16 cellular contexts compared by ENCODE assay signal in genomic region chrX:129545408-129545807, GRCh38. TPM values are rescaled to one million over a fixed set of nuclear protein-coding genes. Genes with fewer than 3 reads are reported as not detected.
A peak's percentile ranks its signal among the peaks of the same experiment; 100 is the strongest.
DNase-seq lines count a peak whose midpoint lies in the region; FAIRE-seq and TF ChIP-seq lines count a peak whose summit lies in the region.
"Had no signal": no experiment of that assay in that cellular context is flagged by ENCODE, and none has a peak within 500 bp of the region (broad histone marks: within the 10 kb centered on the region; RNA-seq: fewer than 3 reads in every experiment).

No MANE protein-coding gene starts in this region.

- 57% methylated on average over 1 of the region's 1 CpG for WGBS in esophagus muscularis mucosa
- WGBS in small intestine, 3 donors, result 69 to 94% (median 76%) methylated on average over 1 of the region's 1 CpG

- peak; percentile 5 for DNase-seq in activated naive CD4-positive, alpha-beta T cell treated with anti-CD3 and anti-CD28 coated beads for 36 hours
- no peak for DNase-seq in activated naive CD4-positive, alpha-beta T cell treated with anti-CD3 and anti-CD28 coated beads, Interleukin-2, amount 10 ng/mL, durations not matched to agents 7 days and 5 days
- no peak for DNase-seq in activated naive CD8-positive, alpha-beta T cell treated with anti-CD3 and anti-CD28 coated beads for 36 hours
- no peak for DNase-seq in esophagus muscularis mucosa (ENCODE audit: extremely low spot score)
- DNase-seq in small intestine, result peak; percentile 3
- DNase-seq in NCI-H146 (lab: John Stamatoyannopoulos, UW), result no peak
- DNase-seq in effector CD8-positive, alpha-beta T cell (lab: John Stamatoyannopoulos, UW), result no peak
- DNase-seq: C1 segment of cervical spinal cord; CD4-positive, alpha-beta T cell; DMS79; GM23248 had no signal

- H3K27me3 Mint-ChIP-seq in activated naive CD4-positive, alpha-beta T cell treated with anti-CD3 and anti-CD28 coated beads for 36 hours (ENCODE audit: low read depth), result no peaks in the 10 kb centered on the region
- no peaks in the 10 kb centered on the region for H3K27me3 Mint-ChIP-seq in activated naive CD4-positive, alpha-beta T cell treated with anti-CD3 and anti-CD28 coated beads, Interleukin-2, amount 10 ng/mL, durations not matched to agents 7 days and 5 days
- no peaks in the 10 kb centered on the region for H3K27me3 Mint-ChIP-seq in activated naive CD8-positive, alpha-beta T cell treated with anti-CD3 and anti-CD28 coated beads for 36 hours
- H3K27me3 Mint-ChIP-seq: B cell; CD4-positive, alpha-beta T cell had no signal

- TF ChIP-seq EP300 in esophagus muscularis mucosa (IDR thresholded peaks at IDR 0.05), result no peak

- H3K36me3 Mint-ChIP-seq in activated naive CD4-positive, alpha-beta T cell treated with anti-CD3 and anti-CD28 coated beads for 36 hours (ENCODE audit: low read depth), result no peaks in the 10 kb centered on the region
- H3K36me3 Mint-ChIP-seq in activated naive CD4-positive, alpha-beta T cell treated with anti-CD3 and anti-CD28 coated beads, Interleukin-2, amount 10 ng/mL, durations not matched to agents 7 days and 5 days, result no peaks in the 10 kb centered on the region
- peaks cover 3% of the 10 kb centered on the region for H3K36me3 Mint-ChIP-seq in activated naive CD8-positive, alpha-beta T cell treated with anti-CD3 and anti-CD28 coated beads for 36 hours

- H3K4me1 ChIP-seq in esophagus muscularis mucosa (peaks cover 0 to 80% (median 43%) of the 10 kb centered on the region in 4 donors), small intestine (ENCODE audit: control insufficient read depth in 2 of 2, insufficient read depth in 1 of 2, low read depth in 1 of 2, low read length in 1 of 2) (no peaks in the 10 kb centered on the region)

- TF ChIP-seq POLR2A in esophagus muscularis mucosa (IDR thresholded peaks at IDR 0.05; ENCODE audit: low read depth), result no peak

- no peak for FAIRE-seq in small intestine (lab: Jason Lieb, UNC)
- FAIRE-seq: A204.1, GM12878, H54 had no signal

- H3K27ac Mint-ChIP-seq in activated naive CD4-positive, alpha-beta T cell treated with anti-CD3 and anti-CD28 coated beads for 36 hours, result no peak overlapping the region
- no peak overlapping the region for H3K27ac Mint-ChIP-seq in activated naive CD4-positive, alpha-beta T cell treated with anti-CD3 and anti-CD28 coated beads, Interleukin-2, amount 10 ng/mL, durations not matched to agents 7 days and 5 days
- peak overlapping the region; percentile 45 for H3K27ac Mint-ChIP-seq in activated naive CD8-positive, alpha-beta T cell treated with anti-CD3 and anti-CD28 coated beads for 36 hours
- H3K27ac Mint-ChIP-seq: B cell; CD4-positive, alpha-beta T cell had no signal

- peaks cover 8% of the 10 kb centered on the region for H3K4me1 Mint-ChIP-seq in activated naive CD4-positive, alpha-beta T cell treated with anti-CD3 and anti-CD28 coated beads for 36 hours (ENCODE audit: low read depth)
- no peaks in the 10 kb centered on the region for H3K4me1 Mint-ChIP-seq in activated naive CD4-positive, alpha-beta T cell treated with anti-CD3 and anti-CD28 coated beads, Interleukin-2, amount 10 ng/mL, durations not matched to agents 7 days and 5 days
- peaks cover 14% of the 10 kb centered on the region for H3K4me1 Mint-ChIP-seq in activated naive CD8-positive, alpha-beta T cell treated with anti-CD3 and anti-CD28 coated beads for 36 hours

- peaks cover 0 to 13% (median 4%) of the 10 kb centered on the region in 4 donors for H3K36me3 ChIP-seq in esophagus muscularis mucosa
- H3K36me3 ChIP-seq in small intestine (ENCODE audit: control insufficient read depth in 2 of 2, insufficient read depth in 2 of 2, low read length in 2 of 2), result peaks cover 0 to 2% of the 10 kb centered on the region in 2 donors

- CTCF ChIA-PET in activated naive CD4-positive, alpha-beta T cell treated with anti-CD3 and anti-CD28 coated beads for 36 hours (lab: Charles Lee), result no interaction called here
- CTCF ChIA-PET in activated naive CD4-positive, alpha-beta T cell treated with anti-CD3 and anti-CD28 coated beads, Interleukin-2, amount 10 ng/mL, durations not matched to agents 7 days and 5 days (lab: Charles Lee), result no interaction called here

- H3K9me3 Mint-ChIP-seq in activated naive CD4-positive, alpha-beta T cell treated with anti-CD3 and anti-CD28 coated beads for 36 hours, result no peaks in the 10 kb centered on the region
- no peaks in the 10 kb centered on the region for H3K9me3 Mint-ChIP-seq in activated naive CD4-positive, alpha-beta T cell treated with anti-CD3 and anti-CD28 coated beads, Interleukin-2, amount 10 ng/mL, durations not matched to agents 7 days and 5 days
- no peaks in the 10 kb centered on the region for H3K9me3 Mint-ChIP-seq in activated naive CD8-positive, alpha-beta T cell treated with anti-CD3 and anti-CD28 coated beads for 36 hours
- H3K9me3 Mint-ChIP-seq: CD4-positive, alpha-beta T cell had no signal

- intact Hi-C loops in activated naive CD4-positive, alpha-beta T cell treated with anti-CD3 and anti-CD28 coated beads for 36 hours (cut with micrococcal nuclease), result no loop called here
- intact Hi-C loops in esophagus muscularis mucosa (cut with DNase I), result no loop called here

- no peak for TF ChIP-seq CTCF in esophagus muscularis mucosa (IDR thresholded peaks at IDR 0.05)

- H3K4me3 Mint-ChIP-seq in activated naive CD4-positive, alpha-beta T cell treated with anti-CD3 and anti-CD28 coated beads for 36 hours, result no peak overlapping the region
- H3K4me3 Mint-ChIP-seq in activated naive CD4-positive, alpha-beta T cell treated with anti-CD3 and anti-CD28 coated beads, Interleukin-2, amount 10 ng/mL, durations not matched to agents 7 days and 5 days, result no peak overlapping the region
- no peak overlapping the region for H3K4me3 Mint-ChIP-seq in activated naive CD8-positive, alpha-beta T cell treated with anti-CD3 and anti-CD28 coated beads for 36 hours
- H3K4me3 Mint-ChIP-seq: B cell; CD4-positive, alpha-beta T cell had no signal

- H3K4me3 ChIP-seq in esophagus muscularis mucosa (no peak overlapping the region), small intestine (ENCODE audit: low read depth in 1 of 2, low read length in 2 of 2) (no peak overlapping the region)
- H3K4me3 ChIP-seq: GM12878, GM23248 had no signal

- H3K9me3 ChIP-seq in esophagus muscularis mucosa (no peaks in the 10 kb centered on the region), small intestine (ENCODE audit: control insufficient read depth, low read depth) (no peaks in the 10 kb centered on the region)

- H3K27ac ChIP-seq in esophagus muscularis mucosa (replicated peaks in 1 of 4) (peak overlapping the region; percentile 56 to 70 (median 65)), small intestine (ENCODE audit: low read depth in 1 of 2, low read length in 1 of 2) (no peak overlapping the region)
- H3K27ac ChIP-seq: GM23248, HL-60 had no signal

- no peaks in the 10 kb centered on the region for H3K27me3 ChIP-seq in esophagus muscularis mucosa
- H3K27me3 ChIP-seq in small intestine (ENCODE audit: control insufficient read depth in 2 of 2, insufficient read depth in 2 of 2, low read length in 2 of 2), result no peaks in the 10 kb centered on the region

RNA-seq across cellular contexts. Expression of gene OCRL, which starts 5.3 kb away (rescaled TPM):
- total RNA-seq in activated naive CD4-positive, alpha-beta T cell treated with anti-CD3 and anti-CD28 coated beads for 36 hours, result 1 to 10 TPM; 3.6 to 3.9 TPM
- 1 to 10 TPM; 3.9 to 4.0 TPM for total RNA-seq in activated naive CD8-positive, alpha-beta T cell treated with anti-CD3 and anti-CD28 coated beads for 36 hours
- 10 to 100 TPM; 41.1 to 62.3 (median 59.8) TPM for total RNA-seq in esophagus muscularis mucosa
- polyA plus RNA-seq in small intestine, result 10 to 100 TPM in 2 of 3 donors, 1 to 10 TPM in 1; 8.4 to 10.5 (median 10.5) TPM

RNA-seq across cellular contexts. Expression of gene SMARCA1, which starts 22.1 kb away (rescaled TPM):
- total RNA-seq in activated naive CD4-positive, alpha-beta T cell treated with anti-CD3 and anti-CD28 coated beads for 36 hours, result under 1 TPM; 0.36 to 0.44 TPM
- under 1 TPM; 0.40 to 0.47 TPM for total RNA-seq in activated naive CD8-positive, alpha-beta T cell treated with anti-CD3 and anti-CD28 coated beads for 36 hours
- total RNA-seq in esophagus muscularis mucosa, result 10 to 100 TPM; 52.2 to 60.6 (median 55.7) TPM
- polyA plus RNA-seq in small intestine, result 1 to 10 TPM in 2 of 3 donors, under 1 TPM in 1; 0.67 to 7.8 (median 1.9) TPM

Comparison
In these comparisons a context has a peak if more than half of its experiments do, and no peak if none do; other contexts are left out.
1. DNase-seq: peak in activated naive CD4-positive, alpha-beta T cell treated with anti-CD3 and anti-CD28 coated beads for 36 hours (single experiment) and small intestine (single experiment); none in activated naive CD4-positive, alpha-beta T cell treated with anti-CD3 and anti-CD28 coated beads, Interleukin-2, amount 10 ng/mL, durations not matched to agents 7 days and 5 days (single experiment), activated naive CD8-positive, alpha-beta T cell treated with anti-CD3 and anti-CD28 coated beads for 36 hours (single experiment), esophagus muscularis mucosa (single experiment), NCI-H146 (single experiment) and effector CD8-positive, alpha-beta T cell (single experiment).
2. H3K27ac ChIP-seq: peak in esophagus muscularis mucosa (4 of 4); none in small intestine (0 of 2).
3. RNA of gene OCRL, which starts 5.3 kb away (total RNA-seq): 41.1 to 62.3 TPM in esophagus muscularis mucosa; 3.9 to 4.0 TPM in activated naive CD8-positive, alpha-beta T cell treated with anti-CD3 and anti-CD28 coated beads for 36 hours and 3.6 to 3.9 TPM in activated naive CD4-positive, alpha-beta T cell treated with anti-CD3 and anti-CD28 coated beads for 36 hours; every median in the first group is over 4 times any median in the second.
4. RNA of gene SMARCA1, which starts 22.1 kb away (total RNA-seq): 52.2 to 60.6 TPM in esophagus muscularis mucosa; 0.40 to 0.47 TPM in activated naive CD8-positive, alpha-beta T cell treated with anti-CD3 and anti-CD28 coated beads for 36 hours and 0.36 to 0.44 TPM in activated naive CD4-positive, alpha-beta T cell treated with anti-CD3 and anti-CD28 coated beads for 36 hours; every median in the first group is over 10 times any median in the second.